Comparison of ENCODE assay signal across 8 cellular contexts in the genomic region with DNA sequence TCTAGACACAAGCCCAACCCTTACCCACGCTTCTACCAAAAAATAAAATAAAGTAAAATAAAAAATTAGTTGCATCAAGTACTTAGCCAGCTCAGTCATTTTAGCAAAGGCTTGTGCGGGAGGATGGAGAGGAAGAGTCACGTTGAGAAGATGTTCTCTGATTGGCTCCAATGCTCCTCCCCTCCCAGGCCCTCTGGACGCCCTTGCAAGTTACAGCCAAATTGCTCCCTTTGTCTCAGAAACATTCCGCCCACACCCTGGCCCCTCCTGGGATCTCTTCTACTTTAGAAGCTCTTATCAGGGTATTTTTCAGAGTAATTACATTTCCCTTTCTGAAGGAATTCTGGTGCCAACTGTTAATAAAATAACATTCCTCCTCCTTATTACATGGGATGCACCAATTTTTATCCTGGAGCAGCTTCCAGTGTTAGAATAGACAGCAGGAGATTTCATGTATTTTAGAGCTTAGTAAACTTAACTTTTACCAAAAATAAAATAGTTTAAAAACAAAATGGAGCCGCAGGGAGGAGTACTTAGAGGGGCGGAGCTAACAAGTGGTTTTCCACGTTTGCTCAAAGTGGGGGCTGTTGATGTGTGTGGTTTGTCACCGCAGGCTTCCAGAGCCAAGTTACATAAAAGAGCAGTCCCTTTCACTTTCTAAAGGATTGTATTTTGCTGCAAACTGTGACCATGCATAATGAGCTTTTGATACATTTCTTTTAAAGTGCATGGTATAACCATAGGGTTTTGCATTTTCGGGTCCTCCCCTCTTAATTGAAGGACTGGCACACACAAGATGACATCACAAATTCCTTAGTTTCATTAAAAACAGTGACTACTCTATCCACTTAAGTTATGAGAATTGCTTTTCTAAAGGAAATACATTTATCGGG.
DNase-seq lines count a peak whose midpoint lies in the region; ATAC-seq and TF ChIP-seq lines count a peak whose summit lies in the region.

No MANE protein-coding gene starts in this region.

- no peaks in the 10 kb centered on the region for H3K36me3 ChIP-seq in brain microvascular endothelial cell (replicated peaks)

- no peak for TF ChIP-seq CTCF in brain microvascular endothelial cell (IDR thresholded peaks at IDR 0.05; ENCODE audit: low read depth, low read length, missing control alignments)

- H3K36me3 Mint-ChIP-seq in T-helper 1 cell treated with Interleukin-12 subunit alpha and Interleukin-12 subunit beta and Interleukin-4 antibody, amounts not matched to agents 30 μg/mL and 1 μg/mL, for 36 hours (ENCODE audit: low read depth), result peaks cover 2% of the 10 kb centered on the region
- peaks cover 3% of the 10 kb centered on the region for H3K36me3 Mint-ChIP-seq in memory B cell
- peaks cover 0 to 7% of the 10 kb centered on the region in 2 donors for H3K36me3 Mint-ChIP-seq in stimulated activated naive B cell treated with anti-CD40 and anti-IgM and Interleukin-4, amounts not matched to agents 10 μg/mL and 1 μg/mL and 100 μg/mL, for 72 hours

- ATAC-seq in HG03442 (IDR thresholded peaks at IDR 0.05; ENCODE audit: unreplicated experiment) (peak; percentile 76), memory B cell (ENCODE audit: low read depth) (peak; percentile 78), GM18861 (IDR thresholded peaks at IDR 0.05; ENCODE audit: unreplicated experiment) (no peak)
- peak; percentile 81 to 86 for ATAC-seq in stimulated activated naive B cell treated with anti-CD40 and anti-IgM and Interleukin-4, amounts not matched to agents 10 μg/mL and 1 μg/mL and 100 μg/mL, for 72 hours (replicated peaks)

- H3K4me3 ChIP-seq in brain microvascular endothelial cell (ENCODE audit: low read depth, low read length), result peak overlapping the region; percentile 28

- peaks cover 5% of the 10 kb centered on the region for H3K9me3 Mint-ChIP-seq in T-helper 1 cell treated with Interleukin-12 subunit alpha and Interleukin-12 subunit beta and Interleukin-4 antibody, amounts not matched to agents 30 μg/mL and 1 μg/mL, for 36 hours
- peaks cover 6% of the 10 kb centered on the region for H3K9me3 Mint-ChIP-seq in memory B cell
- H3K9me3 Mint-ChIP-seq in stimulated activated naive B cell treated with anti-CD40 and anti-IgM and Interleukin-4, amounts not matched to agents 10 μg/mL and 1 μg/mL and 100 μg/mL, for 72 hours, result peaks cover 5 to 9% of the 10 kb centered on the region in 2 donors

- H3K27ac Mint-ChIP-seq in T-helper 1 cell treated with Interleukin-12 subunit alpha and Interleukin-12 subunit beta and Interleukin-4 antibody, amounts not matched to agents 30 μg/mL and 1 μg/mL, for 36 hours, result peak overlapping the region; percentile 58
- no peak overlapping the region for H3K27ac Mint-ChIP-seq in memory B cell
- no peak overlapping the region for H3K27ac Mint-ChIP-seq in stimulated activated naive B cell treated with anti-CD40 and anti-IgM and Interleukin-4, amounts not matched to agents 10 μg/mL and 1 μg/mL and 100 μg/mL, for 72 hours

- no peaks in the 10 kb centered on the region for H3K27me3 Mint-ChIP-seq in T-helper 1 cell treated with Interleukin-12 subunit alpha and Interleukin-12 subunit beta and Interleukin-4 antibody, amounts not matched to agents 30 μg/mL and 1 μg/mL, for 36 hours (ENCODE audit: low read depth)
- H3K27me3 Mint-ChIP-seq in memory B cell, result peaks cover 2% of the 10 kb centered on the region
- H3K27me3 Mint-ChIP-seq in stimulated activated naive B cell treated with anti-CD40 and anti-IgM and Interleukin-4, amounts not matched to agents 10 μg/mL and 1 μg/mL and 100 μg/mL, for 72 hours, result no peaks in the 10 kb centered on the region

- in situ Hi-C loops in brain microvascular endothelial cell (cut with HindIII; ENCODE audit: low pct_ligation_motif_present, low sequenced_read_pairs), result no loop called here

- peak overlapping the region; percentile 16 for H3K4me3 Mint-ChIP-seq in T-helper 1 cell treated with Interleukin-12 subunit alpha and Interleukin-12 subunit beta and Interleukin-4 antibody, amounts not matched to agents 30 μg/mL and 1 μg/mL, for 36 hours
- no peak overlapping the region for H3K4me3 Mint-ChIP-seq in memory B cell
- H3K4me3 Mint-ChIP-seq in stimulated activated naive B cell treated with anti-CD40 and anti-IgM and Interleukin-4, amounts not matched to agents 10 μg/mL and 1 μg/mL and 100 μg/mL, for 72 hours, result peak overlapping the region in 1 of 2 donors; percentile 11

- H3K27ac ChIP-seq in brain microvascular endothelial cell, result peak overlapping the region; percentile 72

- H3K27me3 ChIP-seq in brain microvascular endothelial cell (replicated peaks), result no peaks in the 10 kb centered on the region

- H3K4me1 Mint-ChIP-seq in T-helper 1 cell treated with Interleukin-12 subunit alpha and Interleukin-12 subunit beta and Interleukin-4 antibody, amounts not matched to agents 30 μg/mL and 1 μg/mL, for 36 hours (ENCODE audit: low read depth), result peaks cover 39% of the 10 kb centered on the region
- no peaks in the 10 kb centered on the region for H3K4me1 Mint-ChIP-seq in memory B cell
- peaks cover 4 to 21% of the 10 kb centered on the region in 2 donors for H3K4me1 Mint-ChIP-seq in stimulated activated naive B cell treated with anti-CD40 and anti-IgM and Interleukin-4, amounts not matched to agents 10 μg/mL and 1 μg/mL and 100 μg/mL, for 72 hours

- DNase-seq in AML-193 (lab: John Stamatoyannopoulos, UW) (peak; percentile 31 to 39), brain microvascular endothelial cell (peak; percentile 62), memory B cell (ENCODE audit: low spot score in 2 of 2) (no peak), islet precursor cell (no peak)
- DNase-seq in stimulated activated naive B cell treated with anti-CD40 and anti-IgM and Interleukin-4, amounts not matched to agents 10 μg/mL and 1 μg/mL and 100 μg/mL, for 72 hours, result peak; percentile 15

Comparison
In these comparisons a context has a peak if more than half of its experiments do, and no peak if none do; other contexts are left out.
1. DNase-seq: peak in AML-193 (2 of 2), brain microvascular endothelial cell (single experiment) and stimulated activated naive B cell treated with anti-CD40 and anti-IgM and Interleukin-4, amounts not matched to agents 10 μg/mL and 1 μg/mL and 100 μg/mL, for 72 hours (single experiment); none in memory B cell (0 of 2) and islet precursor cell (single experiment).